27 cellular contexts compared by ENCODE assay signal in genomic region chr5:143916441-143916840, GRCh38.
"Had no signal": no experiment of that assay in that cellular context is flagged by ENCODE, and none has a peak within 500 bp of the region (broad histone marks: within the 10 kb centered on the region; RNA-seq: fewer than 3 reads in every experiment).

No MANE protein-coding gene starts in this region.

- FAIRE-seq: TTC549 had no signal

- H3K27ac ChIP-seq: ascending aorta, KMS-11, Peyer's patch, RWPE1, SJCRH30, VCaP had no signal

- H3K9me3 ChIP-seq: ascending aorta, Peyer's patch, SJCRH30 had no signal

- H3K4me2 ChIP-seq: KMS-11 had no signal

- H3K4me1 Mint-ChIP-seq: activated CD4-positive, alpha-beta T cell treated with anti-CD3 and anti-CD28 coated beads, Interleukin-2, amount 10 ng/mL, durations not matched to agents 7 days and 5 days; activated T-helper 17 cell treated with anti-CD3 and anti-CD28 coated beads, Interleukin-2, amount 50 U/mL, for 72 hours; T-helper 17 cell had no signal

- H3K36me3 ChIP-seq: ascending aorta, Peyer's patch, SJCRH30 had no signal

- H3K27me3 ChIP-seq: ascending aorta, MG63, Peyer's patch, SJCRH30 had no signal

- H3K4me1 ChIP-seq: ascending aorta, Peyer's patch, SJCRH30 had no signal

- H3K27ac Mint-ChIP-seq: activated CD4-positive, alpha-beta memory T cell treated with anti-CD3 and anti-CD28 coated beads for 36 hours; activated CD4-positive, alpha-beta T cell treated with anti-CD3 and anti-CD28 coated beads, Interleukin-2, amount 10 ng/mL, durations not matched to agents 7 days and 5 days; activated T-helper 17 cell treated with anti-CD3 and anti-CD28 coated beads, Interleukin-2, amount 50 U/mL, for 72 hours; brain had no signal

- H3K4me3 ChIP-seq: ascending aorta, MG63, Peyer's patch, SJCRH30 had no signal

- H3K36me3 Mint-ChIP-seq: activated CD4-positive, alpha-beta memory T cell treated with anti-CD3 and anti-CD28 coated beads for 36 hours; brain had no signal

- H3K9ac ChIP-seq: KMS-11 had no signal

- DNase-seq: activated CD4-positive, alpha-beta memory T cell treated with anti-CD3 and anti-CD28 coated beads for 36 hours; activated CD4-positive, alpha-beta T cell treated with anti-CD3 and anti-CD28 coated beads, Interleukin-2, amount 10 ng/mL, durations not matched to agents 7 days and 5 days; activated CD4-positive, CD25-positive, alpha-beta regulatory T cell; activated CD8-positive, alpha-beta memory T cell treated with anti-CD3 and anti-CD28 coated beads for 24 hours; activated gamma-delta T cell treated with Interleukin-2 at 50 U/mL for 16 hours; activated naive CD4-positive, alpha-beta T cell treated with anti-CD3 and anti-CD28 coated beads, Interleukin-2, amount 50 U/mL, for 16 hours; activated T-cell treated with anti-CD3 and anti-CD28 coated beads, Interleukin-2, amount 50 U/mL, for 4 hours; MG63; NCI-H1105; NCI-H1436; NCI-H187; NCI-H2081; NCI-H510A treated with DMSO at 0.1 percent for 48 hours; NCI-H69; NK-92 treated with Interleukin-12 subunit alpha and Interleukin-12 subunit beta, amount 100 ng/mL, for 24 hours; Peyer's patch; Right ventricle myocardium superior; SJCRH30; T-helper 17 cell; T1000 had no signal

- H3K9me3 Mint-ChIP-seq: activated CD4-positive, alpha-beta memory T cell treated with anti-CD3 and anti-CD28 coated beads for 36 hours; activated T-cell treated with anti-CD3 and anti-CD28 coated beads, Interleukin-2, amount 50 U/mL, for 4 hours; activated T-helper 17 cell treated with anti-CD3 and anti-CD28 coated beads, Interleukin-2, amount 50 U/mL, for 72 hours; brain had no signal

- H3K4me3 Mint-ChIP-seq: activated CD4-positive, alpha-beta memory T cell treated with anti-CD3 and anti-CD28 coated beads for 36 hours; activated CD4-positive, alpha-beta T cell treated with anti-CD3 and anti-CD28 coated beads, Interleukin-2, amount 10 ng/mL, durations not matched to agents 7 days and 5 days; activated T-cell treated with anti-CD3 and anti-CD28 coated beads, Interleukin-2, amount 50 U/mL, for 4 hours; activated T-helper 17 cell treated with anti-CD3 and anti-CD28 coated beads, Interleukin-2, amount 50 U/mL, for 72 hours; brain; T-helper 17 cell had no signal
